24 cellular contexts compared by ENCODE assay signal in the genomic region with DNA sequence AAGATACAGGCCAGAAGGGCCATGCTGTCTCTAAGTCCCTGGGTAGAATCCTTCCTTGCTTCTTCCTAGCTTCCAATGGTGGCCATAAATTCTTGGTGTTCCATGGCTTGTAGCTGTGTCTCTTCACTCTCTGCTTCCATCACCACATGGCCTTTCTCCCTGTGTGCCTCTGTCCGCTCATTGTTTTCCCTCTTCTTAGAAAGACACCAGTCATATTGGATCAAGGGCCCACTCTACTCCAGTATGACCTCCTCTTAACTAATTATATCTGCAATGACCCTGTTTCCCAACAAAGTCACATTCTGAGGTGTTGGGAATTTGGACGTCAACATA. TPM values are rescaled to one million over a fixed set of nuclear protein-coding genes. Genes with fewer than 3 reads are reported as not detected.
"Had no signal": no experiment of that assay in that cellular context is flagged by ENCODE, and none has a peak within 500 bp of the region (broad histone marks: within the 10 kb centered on the region; RNA-seq: fewer than 3 reads in every experiment).

No MANE protein-coding gene starts in this region.

- H3K4me3 ChIP-seq: Peyer's patch had no signal

- H3K27me3 ChIP-seq: Peyer's patch had no signal

- DNase-seq: activated B cell treated with CpG ODN at 0.5 μM for 24 hours; activated CD4-positive, alpha-beta T cell treated with anti-CD3 and anti-CD28 coated beads for 1 hour; activated CD4-positive, alpha-beta T cell treated with anti-CD3 and anti-CD28 coated beads, Interleukin-2, amount 10 ng/mL, durations not matched to agents 24 days and 14 days; activated CD4-positive, alpha-beta T cell treated with anti-CD3 and anti-CD28 coated beads, Interleukin-2, amount 50 U/mL, for 48 hours; activated CD8-positive, alpha-beta memory T cell treated with anti-CD3 and anti-CD28 coated beads, Interleukin-2, amount 10 ng/mL, durations not matched to agents 7 days and 5 days; activated effector memory CD4-positive, alpha-beta T cell treated with Interleukin-2 at 50 U/mL for 16 hours; activated naive CD4-positive, alpha-beta T cell treated with Interleukin-2 at 50 U/mL for 16 hours; activated naive CD8-positive, alpha-beta T cell treated with anti-CD3 and anti-CD28 coated beads, Interleukin-2, amount 50 U/mL, for 24 hours; activated T-cell treated with anti-CD3 and anti-CD28 coated beads, Interleukin-2, amount 50 U/mL, for 24 hours; amniotic stem cell; cortex of kidney; NCI-H1092 treated with DMSO at 0.1 percent for 48 hours; NCI-H1417 treated with DMSO at 0.1 percent for 48 hours; NCI-H1694; NCI-H2029; NCI-H345; NCI-H510A; NCI-H526 treated with DMSO at 0.1 percent for 48 hours; NCI-H82; Peyer's patch; SHP77; T-helper 17 cell; T-helper 9 cell had no signal

- ATAC-seq: activated CD8-positive, alpha-beta memory T cell treated with anti-CD3 and anti-CD28 coated beads, Interleukin-2, amount 10 ng/mL, durations not matched to agents 7 days and 5 days had no signal

- H3K36me3 ChIP-seq: Peyer's patch had no signal

- H3K27ac ChIP-seq: Peyer's patch had no signal

- H3K9me3 ChIP-seq: Peyer's patch had no signal

RNA-seq across cellular contexts. Expression of a gene that starts 7.6 kb away (rescaled TPM):
- total RNA-seq: SK-MEL-5 had no signal
